Comparison of ENCODE assay signal across 13 cellular contexts in the genomic region with DNA sequence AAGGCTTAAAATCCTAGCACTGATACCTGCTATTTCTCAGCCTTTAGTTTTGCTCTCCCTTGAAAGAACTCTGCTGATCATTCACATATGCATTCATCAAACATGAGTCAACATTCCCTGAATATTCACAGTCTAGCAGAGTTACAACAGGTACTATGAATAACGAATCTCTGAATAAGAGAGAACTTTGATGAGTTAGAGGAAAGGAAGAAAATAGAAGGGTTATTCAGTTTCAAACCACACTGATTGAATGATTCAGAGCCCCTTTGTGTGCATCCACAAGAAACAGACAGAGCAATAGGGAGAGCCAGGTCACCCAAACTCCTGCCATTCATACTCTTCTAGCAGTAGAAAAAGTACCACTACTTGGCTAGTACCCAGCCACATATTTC. TPM values are rescaled to one million over a fixed set of nuclear protein-coding genes. Genes with fewer than 3 reads are reported as not detected.
DNase-seq lines count a peak whose midpoint lies in the region; ATAC-seq, FAIRE-seq and TF ChIP-seq lines count a peak whose summit lies in the region.
"Had no signal": no experiment of that assay in that cellular context is flagged by ENCODE, and none has a peak within 500 bp of the region (broad histone marks: within the 10 kb centered on the region; RNA-seq: fewer than 3 reads in every experiment).

No MANE protein-coding gene starts in this region.

- peak; percentile 51 to 82 for ATAC-seq in activated T-cell treated with anti-CD3 and anti-CD28 coated beads, Interleukin-2, amount 50 U/mL, for 72 hours (replicated peaks in 1 of 2)
- ATAC-seq: activated naive CD8-positive, alpha-beta T cell treated with anti-CD3 and anti-CD28 coated beads, Interleukin-2, amount 50 U/mL, for 24 hours had no signal

- peaks cover 4% of the 10 kb centered on the region for H3K27me3 ChIP-seq in effector memory CD4-positive, alpha-beta T cell (replicated peaks; ENCODE audit: control insufficient read depth, insufficient read depth, low read length, poor library complexity, severe bottlenecking)
- peaks cover 45% of the 10 kb centered on the region for H3K27me3 ChIP-seq in hepatocyte

- no peaks in the 10 kb centered on the region for H3K4me1 Mint-ChIP-seq in activated T-cell treated with anti-CD3 and anti-CD28 coated beads, Interleukin-2, amount 50 U/mL, for 72 hours (ENCODE audit: low read depth)
- peaks cover 4% of the 10 kb centered on the region for H3K4me1 Mint-ChIP-seq in activated T-cell treated with anti-CD3 and anti-CD28 coated beads, Interleukin-2, amount 50 U/mL, for 24 hours (ENCODE audit: low read depth)
- H3K4me1 Mint-ChIP-seq: activated naive CD8-positive, alpha-beta T cell treated with anti-CD3 and anti-CD28 coated beads, Interleukin-2, amount 50 U/mL, for 24 hours had no signal

- H3K27me3 Mint-ChIP-seq in activated T-cell treated with anti-CD3 and anti-CD28 coated beads, Interleukin-2, amount 50 U/mL, for 72 hours (ENCODE audit: low read depth), result peaks cover 63% of the 10 kb centered on the region
- peaks cover 61% of the 10 kb centered on the region for H3K27me3 Mint-ChIP-seq in activated T-cell treated with anti-CD3 and anti-CD28 coated beads, Interleukin-2, amount 50 U/mL, for 24 hours

- no peak overlapping the region for H3K4me2 ChIP-seq in hepatocyte

- no peaks in the 10 kb centered on the region for H3K36me3 ChIP-seq in effector memory CD4-positive, alpha-beta T cell (ENCODE audit: control insufficient read depth, insufficient read depth, low read length)
- H3K36me3 ChIP-seq in hepatocyte (replicated peaks; ENCODE audit: insufficient read depth, low read depth), result no peaks in the 10 kb centered on the region
- H3K36me3 ChIP-seq: esophagus muscularis mucosa had no signal

- H3K36me3 Mint-ChIP-seq in activated T-cell treated with anti-CD3 and anti-CD28 coated beads, Interleukin-2, amount 50 U/mL, for 72 hours (ENCODE audit: insufficient read depth in 2 of 2), result no peaks in the 10 kb centered on the region
- no peaks in the 10 kb centered on the region for H3K36me3 Mint-ChIP-seq in activated T-cell treated with anti-CD3 and anti-CD28 coated beads, Interleukin-2, amount 50 U/mL, for 24 hours (ENCODE audit: low read depth)

- no peaks in the 10 kb centered on the region for H3K4me1 ChIP-seq in effector memory CD4-positive, alpha-beta T cell (ENCODE audit: control insufficient read depth, insufficient read depth, low read length, poor library complexity, severe bottlenecking)
- peaks cover 5% of the 10 kb centered on the region for H3K4me1 ChIP-seq in hepatocyte (ENCODE audit: insufficient read depth)

- no peaks in the 10 kb centered on the region for H3K9me3 Mint-ChIP-seq in activated T-cell treated with anti-CD3 and anti-CD28 coated beads, Interleukin-2, amount 50 U/mL, for 72 hours
- H3K9me3 Mint-ChIP-seq in activated T-cell treated with anti-CD3 and anti-CD28 coated beads, Interleukin-2, amount 50 U/mL, for 24 hours, result peaks cover 2% of the 10 kb centered on the region
- H3K9me3 Mint-ChIP-seq: activated naive CD8-positive, alpha-beta T cell treated with anti-CD3 and anti-CD28 coated beads, Interleukin-2, amount 50 U/mL, for 24 hours had no signal

- DNase-seq in activated T-cell treated with anti-CD3 and anti-CD28 coated beads, Interleukin-2, amount 50 U/mL, for 72 hours, result no peak
- DNase-seq in activated T-cell treated with anti-CD3 and anti-CD28 coated beads, Interleukin-2, amount 50 U/mL, for 24 hours, result no peak
- DNase-seq in RCC 7860 (ENCODE audit: low spot score) (peak; percentile 91), epithelial cell of proximal tubule (ENCODE audit: low read depth) (peak; percentile 98), urothelium cell line (ENCODE audit: low spot score) (peak; percentile 75), NK-92 (lab: John Stamatoyannopoulos, UW; ENCODE audit: unreplicated experiment) (no peak), hepatocyte (ENCODE audit: low spot score) (no peak)
- DNase-seq in effector memory CD4-positive, alpha-beta T cell, result no peak
- DNase-seq: activated naive CD8-positive, alpha-beta T cell treated with anti-CD3 and anti-CD28 coated beads, Interleukin-2, amount 50 U/mL, for 24 hours; MV-4-11; small intestine had no signal

- no peaks in the 10 kb centered on the region for H3K79me2 ChIP-seq in hepatocyte

- H3K4me3 Mint-ChIP-seq in activated T-cell treated with anti-CD3 and anti-CD28 coated beads, Interleukin-2, amount 50 U/mL, for 72 hours, result no peak overlapping the region
- no peak overlapping the region for H3K4me3 Mint-ChIP-seq in activated T-cell treated with anti-CD3 and anti-CD28 coated beads, Interleukin-2, amount 50 U/mL, for 24 hours
- H3K4me3 Mint-ChIP-seq: activated naive CD8-positive, alpha-beta T cell treated with anti-CD3 and anti-CD28 coated beads, Interleukin-2, amount 50 U/mL, for 24 hours had no signal

- 76% methylated on average over 1 of the region's 1 CpG for WGBS in hepatocyte (ENCODE audit: low lambda C conversion rate, missing lambda C conversion rate)

- H3K4me3 ChIP-seq in epithelial cell of proximal tubule (ENCODE audit: low read depth, low read length) (no peak overlapping the region), hepatocyte (no peak overlapping the region)
- no peak overlapping the region for H3K4me3 ChIP-seq in effector memory CD4-positive, alpha-beta T cell (ENCODE audit: insufficient read depth, low read depth, low read length, poor library complexity, severe bottlenecking)
- H3K4me3 ChIP-seq: esophagus muscularis mucosa had no signal

- TF ChIP-seq CTCF in epithelial cell of proximal tubule (conservative IDR thresholded peaks at IDR 0.05; ENCODE audit: low read depth, low read length), result no peak
- no peak for TF ChIP-seq CTCF in hepatocyte (IDR thresholded peaks at IDR 0.05; ENCODE audit: poor library complexity)

- H3K9me2 ChIP-seq in hepatocyte (replicated peaks; ENCODE audit: insufficient read depth), result no peaks in the 10 kb centered on the region

- no peak overlapping the region for H2AFZ ChIP-seq in hepatocyte

- H3K27ac ChIP-seq in effector memory CD4-positive, alpha-beta T cell (ENCODE audit: insufficient read depth, low read length, poor library complexity, severe bottlenecking), result no peak overlapping the region
- no peak overlapping the region for H3K27ac ChIP-seq in hepatocyte
- H3K27ac ChIP-seq: esophagus muscularis mucosa had no signal

- FAIRE-seq in RCC 7860 (lab: Jason Lieb, UNC) (peak; percentile 89), urothelium cell line (lab: Jason Lieb, UNC) (no peak)
- FAIRE-seq: colon, small intestine had no signal

- no peaks in the 10 kb centered on the region for H3K9me3 ChIP-seq in effector memory CD4-positive, alpha-beta T cell (ENCODE audit: control insufficient read depth, low read length)
- no peaks in the 10 kb centered on the region for H3K9me3 ChIP-seq in hepatocyte (ENCODE audit: low read depth)
- H3K9me3 ChIP-seq: esophagus muscularis mucosa had no signal

- H3K27ac Mint-ChIP-seq in activated T-cell treated with anti-CD3 and anti-CD28 coated beads, Interleukin-2, amount 50 U/mL, for 72 hours, result no peak overlapping the region
- no peak overlapping the region for H3K27ac Mint-ChIP-seq in activated T-cell treated with anti-CD3 and anti-CD28 coated beads, Interleukin-2, amount 50 U/mL, for 24 hours
- H3K27ac Mint-ChIP-seq: activated naive CD8-positive, alpha-beta T cell treated with anti-CD3 and anti-CD28 coated beads, Interleukin-2, amount 50 U/mL, for 24 hours had no signal

- no peaks in the 10 kb centered on the region for H4K20me1 ChIP-seq in hepatocyte (ENCODE audit: insufficient read depth, poor library complexity, severe bottlenecking)

RNA-seq across cellular contexts. Expression of a gene that starts 36.0 kb away (rescaled TPM):
- total RNA-seq in activated T-cell treated with anti-CD3 and anti-CD28 coated beads, Interleukin-2, amount 50 U/mL, for 72 hours, result 1 to 10 TPM in 1 of 2 donors, under 1 TPM in 1; 0.55 to 1.0 TPM
- total RNA-seq in epithelial cell of proximal tubule, result 26.8 and 30.0 TPM in 2 replicates
- 0.33 and 1.6 TPM in 2 replicates for total RNA-seq in hepatocyte
- 0.75 and 1.9 TPM in 2 replicates for polyA plus RNA-seq in hepatocyte

Comparison
In these comparisons a context has a peak if more than half of its experiments do, and no peak if none do; other contexts are left out.
1. DNase-seq: peak in RCC 7860 (single experiment), epithelial cell of proximal tubule (single experiment) and urothelium cell line (single experiment); none in activated T-cell treated with anti-CD3 and anti-CD28 coated beads, Interleukin-2, amount 50 U/mL, for 72 hours (0 of 2), activated T-cell treated with anti-CD3 and anti-CD28 coated beads, Interleukin-2, amount 50 U/mL, for 24 hours (single experiment), NK-92 (single experiment), effector memory CD4-positive, alpha-beta T cell (0 of 3) and hepatocyte (single experiment).
2. RNA of a gene that starts 36.0 kb away (total RNA-seq): 26.8 to 30.0 TPM in epithelial cell of proximal tubule; 0.55 to 1.0 TPM in activated T-cell treated with anti-CD3 and anti-CD28 coated beads, Interleukin-2, amount 50 U/mL, for 72 hours and 0.33 to 1.6 TPM in hepatocyte; every median in the first group is over 10 times any median in the second.